In the genomic region with DNA sequence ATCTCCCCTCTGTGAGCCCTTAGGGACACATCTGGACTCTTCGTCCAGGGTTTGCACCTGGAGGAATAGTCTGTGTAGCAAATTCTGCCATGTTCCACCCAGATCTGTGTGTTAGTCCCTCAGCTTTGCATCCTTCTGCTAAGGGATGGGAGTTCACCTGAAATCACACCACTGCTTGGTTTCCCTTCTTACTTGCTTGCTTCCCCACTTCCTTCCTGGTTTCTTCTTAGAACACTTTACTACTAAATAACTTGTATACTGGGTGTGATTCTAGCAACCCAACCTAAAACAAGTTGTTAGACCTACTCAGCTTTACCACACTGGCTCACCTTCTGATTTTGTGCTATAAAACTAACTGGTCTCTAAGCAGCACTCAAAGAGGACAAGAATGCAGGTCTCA, we compare ENCODE assay signal across 21 cellular contexts.
DNase-seq lines count a peak whose midpoint lies in the region; ATAC-seq and TF ChIP-seq lines count a peak whose summit lies in the region.
"Had no signal": no experiment of that assay in that cellular context is flagged by ENCODE, and none has a peak within 500 bp of the region (broad histone marks: within the 10 kb centered on the region; RNA-seq: fewer than 3 reads in every experiment).

No MANE protein-coding gene starts in this region.

- peaks cover 11% of the 10 kb centered on the region for H3K9me3 Mint-ChIP-seq in CD4-positive, alpha-beta T cell
- peaks cover 24% of the 10 kb centered on the region for H3K9me3 Mint-ChIP-seq in activated CD4-positive, alpha-beta memory T cell treated with anti-CD3 and anti-CD28 coated beads, Interleukin-2, amount 10 ng/mL, durations not matched to agents 7 days and 5 days
- peaks cover 5 to 41% (median 14%) of the 10 kb centered on the region in 11 donors for H3K9me3 Mint-ChIP-seq in naive thymus-derived CD4-positive, alpha-beta T cell

- H3K4me3 ChIP-seq in naive thymus-derived CD4-positive, alpha-beta T cell (ENCODE audit: low read length): peak overlapping the region; percentile 24
- H3K4me3 ChIP-seq: transverse colon had no signal

- ATAC-seq in CD4-positive, alpha-beta T cell (ENCODE audit: poor library complexity): peak; percentile 81
- peak; percentile 84 for ATAC-seq in naive thymus-derived CD4-positive, alpha-beta T cell
- ATAC-seq in HG02938 (IDR thresholded peaks at IDR 0.05; ENCODE audit: unreplicated experiment): no peak
- no peak for ATAC-seq in GM18519 (IDR thresholded peaks at IDR 0.05; ENCODE audit: low FRiP score, unreplicated experiment)
- ATAC-seq: WTC11 had no signal

- H3K27me3 Mint-ChIP-seq in CD4-positive, alpha-beta T cell: no peaks in the 10 kb centered on the region
- no peaks in the 10 kb centered on the region for H3K27me3 Mint-ChIP-seq in activated CD4-positive, alpha-beta memory T cell treated with anti-CD3 and anti-CD28 coated beads, Interleukin-2, amount 10 ng/mL, durations not matched to agents 7 days and 5 days
- no peaks in the 10 kb centered on the region for H3K27me3 Mint-ChIP-seq in naive thymus-derived CD4-positive, alpha-beta T cell

- H3K27me3 ChIP-seq in CD4-positive, alpha-beta T cell (ENCODE audit: control insufficient read depth, insufficient read depth, low read length): no peaks in the 10 kb centered on the region
- no peaks in the 10 kb centered on the region for H3K27me3 ChIP-seq in naive thymus-derived CD4-positive, alpha-beta T cell (ENCODE audit: control insufficient read depth in 2 of 2, insufficient read depth in 2 of 2, low read length in 2 of 2)
- H3K27me3 ChIP-seq: transverse colon had no signal

- peaks cover 29 to 75% of the 10 kb centered on the region in 2 donors for H3K4me1 ChIP-seq in naive thymus-derived CD4-positive, alpha-beta T cell (ENCODE audit: control insufficient read depth in 2 of 2, insufficient read depth in 2 of 2, low read length in 2 of 2)

- CTCF ChIA-PET in CD4-positive, alpha-beta T cell (lab: Charles Lee): interaction anchor here (1.0 kb wide), 1 partner anchor 9 kb away, joined by 5 read pairs; no protein-coding TSS in a partner anchor
- CTCF ChIA-PET in activated CD4-positive, alpha-beta memory T cell treated with anti-CD3 and anti-CD28 coated beads, Interleukin-2, amount 10 ng/mL, durations not matched to agents 7 days and 5 days (lab: Charles Lee): interaction anchor here (0.7 to 1.4 kb wide), 3 partner anchors 24 to 342 kb away, joined by 3 to 5 read pairs (median 3); no protein-coding TSS in a partner anchor
- CTCF ChIA-PET in naive thymus-derived CD4-positive, alpha-beta T cell (lab: Charles Lee): no interaction called here

- peaks cover 21% of the 10 kb centered on the region for H3K36me3 Mint-ChIP-seq in CD4-positive, alpha-beta T cell (ENCODE audit: low read depth)
- peaks cover 64% of the 10 kb centered on the region for H3K36me3 Mint-ChIP-seq in activated CD4-positive, alpha-beta memory T cell treated with anti-CD3 and anti-CD28 coated beads, Interleukin-2, amount 10 ng/mL, durations not matched to agents 7 days and 5 days (ENCODE audit: low read depth)
- peaks cover 0 to 62% (median 10%) of the 10 kb centered on the region in 5 donors for H3K36me3 Mint-ChIP-seq in naive thymus-derived CD4-positive, alpha-beta T cell

- DNase-seq in DMS79 treated with DMSO at 0.1 percent for 48 hours (lab: John Stamatoyannopoulos, UW) (peak; percentile 41), DMS79 (lab: John Stamatoyannopoulos, UW) (no peak)
- peak in 1 of 10 experiments; percentile 5 for DNase-seq in CD4-positive, alpha-beta T cell
- DNase-seq in activated CD4-positive, alpha-beta memory T cell treated with anti-CD3 and anti-CD28 coated beads, Interleukin-2, amount 10 ng/mL, durations not matched to agents 7 days and 5 days: peak; percentile 40
- DNase-seq in naive thymus-derived CD4-positive, alpha-beta T cell: peak in 6 of 9 donors; percentile 25 to 65 (median 50)
- DNase-seq in stimulated activated CD4-positive, alpha-beta T cell treated with anti-CD3 and anti-CD28 coated beads, Interleukin-4, amount 100 ng/mL, for 4 hours: no peak
- DNase-seq: activated naive CD4-positive, alpha-beta T cell treated with anti-CD3 and anti-CD28 coated beads for 36 hours; glutamatergic neuron; HCEC 1CT; NCI-H1092; NCI-H2029; NK-92 treated with Interleukin-12 subunit alpha and Interleukin-12 subunit beta, amount 100 ng/mL, for 24 hours; stimulated activated naive CD4-positive, alpha-beta T cell treated with Interleukin-2 at 50 U/mL for 16 hours; T-helper 9 cell; transverse colon had no signal

- TF ChIP-seq CTCF in CD4-positive, alpha-beta T cell (IDR thresholded peaks at IDR 0.05): no peak

- H3K4me1 Mint-ChIP-seq in CD4-positive, alpha-beta T cell (ENCODE audit: low read depth): peaks cover 89% of the 10 kb centered on the region
- peaks cover 88% of the 10 kb centered on the region for H3K4me1 Mint-ChIP-seq in activated CD4-positive, alpha-beta memory T cell treated with anti-CD3 and anti-CD28 coated beads, Interleukin-2, amount 10 ng/mL, durations not matched to agents 7 days and 5 days
- H3K4me1 Mint-ChIP-seq in naive thymus-derived CD4-positive, alpha-beta T cell: peaks cover 46 to 96% (median 88%) of the 10 kb centered on the region in 7 donors

- H3K9me3 ChIP-seq in CD4-positive, alpha-beta T cell (ENCODE audit: control insufficient read depth, low read length): peaks cover 6% of the 10 kb centered on the region
- H3K9me3 ChIP-seq in naive thymus-derived CD4-positive, alpha-beta T cell (ENCODE audit: control insufficient read depth in 2 of 3, low read length in 3 of 3): peaks cover 0 to 6% (median 0%) of the 10 kb centered on the region in 3 experiments

- intact Hi-C loops in CD4-positive, alpha-beta T cell (cut with DNase I, micrococcal nuclease): no loop called here
- intact Hi-C loops in naive thymus-derived CD4-positive, alpha-beta T cell (cut with micrococcal nuclease): loop anchor here (2.0 to 5.0 kb wide), 5 partner anchors 14 to 285 kb away; a partner anchor contains a TSS

- H3K27ac ChIP-seq in CD4-positive, alpha-beta T cell (ENCODE audit: low read depth, low read length): peak overlapping the region; percentile 1
- H3K27ac ChIP-seq in naive thymus-derived CD4-positive, alpha-beta T cell (ENCODE audit: low read depth, low read length): peak overlapping the region; percentile 59
- H3K27ac ChIP-seq: 22Rv1, transverse colon had no signal

- H3K27ac Mint-ChIP-seq in CD4-positive, alpha-beta T cell: peak overlapping the region; percentile 82
- H3K27ac Mint-ChIP-seq in activated CD4-positive, alpha-beta memory T cell treated with anti-CD3 and anti-CD28 coated beads, Interleukin-2, amount 10 ng/mL, durations not matched to agents 7 days and 5 days: peak overlapping the region; percentile 85
- peak overlapping the region; percentile 41 to 90 (median 83) for H3K27ac Mint-ChIP-seq in naive thymus-derived CD4-positive, alpha-beta T cell
- H3K27ac Mint-ChIP-seq: activated naive CD4-positive, alpha-beta T cell treated with anti-CD3 and anti-CD28 coated beads for 36 hours; progenitor cell of endocrine pancreas; WTC11 had no signal

- H3K36me3 ChIP-seq in naive thymus-derived CD4-positive, alpha-beta T cell (ENCODE audit: control insufficient read depth in 2 of 3, insufficient read depth in 3 of 3, low read length in 3 of 3): no peaks in the 10 kb centered on the region
- H3K36me3 ChIP-seq: transverse colon had no signal

- peak overlapping the region; percentile 70 for H3K4me3 Mint-ChIP-seq in CD4-positive, alpha-beta T cell
- peak overlapping the region; percentile 64 for H3K4me3 Mint-ChIP-seq in activated CD4-positive, alpha-beta memory T cell treated with anti-CD3 and anti-CD28 coated beads, Interleukin-2, amount 10 ng/mL, durations not matched to agents 7 days and 5 days
- H3K4me3 Mint-ChIP-seq in naive thymus-derived CD4-positive, alpha-beta T cell: peak overlapping the region; percentile 72 to 87 (median 81)
- H3K4me3 Mint-ChIP-seq: activated naive CD4-positive, alpha-beta T cell treated with anti-CD3 and anti-CD28 coated beads for 36 hours; neural crest cell; WTC11 had no signal

- POLR2A ChIA-PET in CD4-positive, alpha-beta T cell (lab: Charles Lee): interaction anchor here (0.6 to 1.8 kb wide), 9 partner anchors 27 to 233 kb away, joined by 3 to 14 read pairs (median 4); a partner anchor contains a TSS
- POLR2A ChIA-PET in activated CD4-positive, alpha-beta memory T cell treated with anti-CD3 and anti-CD28 coated beads, Interleukin-2, amount 10 ng/mL, durations not matched to agents 7 days and 5 days (lab: Charles Lee): interaction anchor here (0.8 to 4.6 kb wide), 19 partner anchors 8 to 284 kb away, joined by 3 to 28 read pairs (median 6); a partner anchor contains a TSS
- POLR2A ChIA-PET in naive thymus-derived CD4-positive, alpha-beta T cell (lab: Charles Lee): interaction anchor here (0.6 to 1.8 kb wide), 6 partner anchors 24 to 282 kb away, joined by 4 to 5 read pairs (median 4); no protein-coding TSS in a partner anchor

Comparison
In these comparisons a context has a peak if more than half of its experiments do, and no peak if none do; other contexts are left out.
1. DNase-seq: peak in DMS79 treated with DMSO at 0.1 percent for 48 hours (single experiment), activated CD4-positive, alpha-beta memory T cell treated with anti-CD3 and anti-CD28 coated beads, Interleukin-2, amount 10 ng/mL, durations not matched to agents 7 days and 5 days (single experiment) and naive thymus-derived CD4-positive, alpha-beta T cell (6 of 9); none in DMS79 (single experiment) and stimulated activated CD4-positive, alpha-beta T cell treated with anti-CD3 and anti-CD28 coated beads, Interleukin-4, amount 100 ng/mL, for 4 hours (0 of 2).
2. ATAC-seq: peak in CD4-positive, alpha-beta T cell (single experiment) and naive thymus-derived CD4-positive, alpha-beta T cell (single experiment); none in HG02938 (single experiment) and GM18519 (single experiment).
3. intact Hi-C loops: an anchor here in naive thymus-derived CD4-positive, alpha-beta T cell (2.0 to 5.0 kb wide); none called in CD4-positive, alpha-beta T cell.
4. Peak in every context shown above with its lines, with median percentiles within 50 percentile points of each other: H3K27ac Mint-ChIP-seq and H3K4me3 Mint-ChIP-seq.